In genomic region chr11:70880416-70880815, GRCh38 we compare ENCODE assay signal across 29 cellular contexts.
"Had no signal": no experiment of that assay in that cellular context is flagged by ENCODE, and none has a peak within 500 bp of the region (broad histone marks: within the 10 kb centered on the region; RNA-seq: fewer than 3 reads in every experiment).

No MANE protein-coding gene starts in this region.

- H3K36me3 ChIP-seq: stomach, suprapubic skin, thoracic aorta, thyroid gland, tibial artery, tibial nerve, transverse colon, upper lobe of left lung, upper lobe of right lung, uterus, vagina had no signal

- H3K4me1 ChIP-seq: stomach, suprapubic skin, transverse colon, upper lobe of left lung, upper lobe of right lung, uterus had no signal

- H3K4me1 Mint-ChIP-seq: stimulated activated effector memory CD8-positive, alpha-beta T cell treated with anti-CD3 and anti-CD28 coated beads, Interleukin-12 subunit alpha, Interleukin-12 subunit beta, amount 100 ng/mL, for 72 hours; stimulated activated memory B cell treated with anti-CD40 and anti-IgM and Interleukin-4, amounts not matched to agents 10 μg/mL and 1 μg/mL and 100 μg/mL, for 72 hours; stimulated activated naive B cell treated with anti-CD40 and anti-IgM and Interleukin-4, amounts not matched to agents 10 μg/mL and 1 μg/mL and 100 μg/mL, for 72 hours; stimulated activated naive CD8-positive, alpha-beta T cell treated with anti-CD3 and anti-CD28 coated beads, Interleukin-15, amount 100 ng/mL, for 72 hours had no signal

- H3K27ac Mint-ChIP-seq: stimulated activated effector memory CD8-positive, alpha-beta T cell treated with anti-CD3 and anti-CD28 coated beads, Interleukin-12 subunit alpha, Interleukin-12 subunit beta, amount 100 ng/mL, for 72 hours; stimulated activated memory B cell treated with anti-CD40 and anti-IgM and Interleukin-4, amounts not matched to agents 10 μg/mL and 1 μg/mL and 100 μg/mL, for 72 hours; stimulated activated naive B cell treated with anti-CD40 and anti-IgM and Interleukin-4, amounts not matched to agents 10 μg/mL and 1 μg/mL and 100 μg/mL, for 72 hours; stimulated activated naive CD8-positive, alpha-beta T cell treated with anti-CD3 and anti-CD28 coated beads, Interleukin-15, Interleukin-2, amounts not matched to agents 100 ng/mL and 50 ng/mL, for 24 hours; type B pancreatic cell had no signal

- FAIRE-seq: urothelium cell line had no signal

- DNase-seq: stimulated activated CD4-positive, alpha-beta T cell treated with anti-CD3 and anti-CD28 coated beads, Interleukin-2, amount 100 ng/mL, for 48 hours; stimulated activated CD4-positive, alpha-beta T cell treated with anti-CD3 and anti-CD28 coated beads, Interleukin-4, amount 100 ng/mL, for 1 hour; stimulated activated CD4-positive, alpha-beta T cell treated with anti-CD3 and anti-CD28 coated beads, Interleukin-4, amount 100 ng/mL, for 24 hours; stimulated activated CD4-positive, alpha-beta T cell treated with anti-CD3 and anti-CD28 coated beads, Interleukin-4, amount 100 ng/mL, for 4 hours; stimulated activated CD8-positive, alpha-beta memory T cell treated with anti-CD3 and anti-CD28 coated beads, Interleukin-4, amount 100 ng/mL, for 48 hours; stimulated activated naive B cell treated with anti-CD40 and anti-IgM and Interleukin-4, amounts not matched to agents 10 μg/mL and 1 μg/mL and 100 μg/mL, for 72 hours; stimulated activated naive CD4-positive, alpha-beta T cell; stimulated activated naive CD4-positive, alpha-beta T cell treated with Interleukin-2 at 50 U/mL for 16 hours; stimulated activated naive CD8-positive, alpha-beta T cell treated with anti-CD3 and anti-CD28 coated beads, Interleukin-15, amount 100 ng/mL, for 72 hours; stimulated activated naive CD8-positive, alpha-beta T cell treated with anti-CD3 and anti-CD28 coated beads, Interleukin-15, Interleukin-2, amounts not matched to agents 100 U/mL and 50 U/mL, for 24 hours; stomach; substantia nigra; testis; thyroid gland; tibial artery; transverse colon; trophoblast cell; upper lobe of left lung; upper lobe of right lung; uterus had no signal

- H3K36me3 Mint-ChIP-seq: stimulated activated effector memory CD8-positive, alpha-beta T cell treated with anti-CD3 and anti-CD28 coated beads, Interleukin-12 subunit alpha, Interleukin-12 subunit beta, amount 100 ng/mL, for 72 hours; stimulated activated memory B cell treated with anti-CD40 and anti-IgM and Interleukin-4, amounts not matched to agents 10 μg/mL and 1 μg/mL and 100 μg/mL, for 72 hours; stimulated activated naive B cell treated with anti-CD40 and anti-IgM and Interleukin-4, amounts not matched to agents 10 μg/mL and 1 μg/mL and 100 μg/mL, for 72 hours; type B pancreatic cell had no signal

- H3K9me3 Mint-ChIP-seq: stimulated activated effector memory CD8-positive, alpha-beta T cell treated with anti-CD3 and anti-CD28 coated beads, Interleukin-12 subunit alpha, Interleukin-12 subunit beta, amount 100 ng/mL, for 72 hours; stimulated activated memory B cell treated with anti-CD40 and anti-IgM and Interleukin-4, amounts not matched to agents 10 μg/mL and 1 μg/mL and 100 μg/mL, for 72 hours; stimulated activated naive B cell treated with anti-CD40 and anti-IgM and Interleukin-4, amounts not matched to agents 10 μg/mL and 1 μg/mL and 100 μg/mL, for 72 hours; stimulated activated naive CD8-positive, alpha-beta T cell treated with anti-CD3 and anti-CD28 coated beads, Interleukin-15, amount 100 ng/mL, for 72 hours; stimulated activated naive CD8-positive, alpha-beta T cell treated with anti-CD3 and anti-CD28 coated beads, Interleukin-15, Interleukin-2, amounts not matched to agents 100 ng/mL and 50 ng/mL, for 24 hours; type B pancreatic cell had no signal

- H3K27ac ChIP-seq: stomach, suprapubic skin, testis, thoracic aorta, thyroid gland, tibial artery, tibial nerve, transverse colon, upper lobe of left lung, upper lobe of right lung, uterus, vagina had no signal

- H3K27me3 Mint-ChIP-seq: type B pancreatic cell had no signal

- ATAC-seq: stimulated activated effector memory CD8-positive, alpha-beta T cell treated with anti-CD3 and anti-CD28 coated beads, Interleukin-12 subunit alpha, Interleukin-12 subunit beta, amount 100 ng/mL, for 72 hours; stimulated activated memory B cell treated with anti-CD40 and anti-IgM and Interleukin-4, amounts not matched to agents 10 μg/mL and 1 μg/mL and 100 μg/mL, for 72 hours; stimulated activated naive B cell treated with anti-CD40 and anti-IgM and Interleukin-4, amounts not matched to agents 10 μg/mL and 1 μg/mL and 100 μg/mL, for 72 hours; stimulated activated naive CD8-positive, alpha-beta T cell treated with anti-CD3 and anti-CD28 coated beads, Interleukin-15, amount 100 ng/mL, for 72 hours; stimulated activated naive CD8-positive, alpha-beta T cell treated with anti-CD3 and anti-CD28 coated beads, Interleukin-15, Interleukin-2, amounts not matched to agents 100 U/mL and 50 U/mL, for 24 hours; upper lobe of right lung had no signal

- H3K9me3 ChIP-seq: stomach, suprapubic skin, testis, thoracic aorta, thyroid gland, tibial artery, tibial nerve, transverse colon, upper lobe of left lung, upper lobe of right lung, uterus, vagina had no signal

- H3K27me3 ChIP-seq: stomach, testis, thyroid gland, tibial nerve, transverse colon, upper lobe of right lung, uterus, vagina had no signal

- H3K4me3 ChIP-seq: stomach, suprapubic skin, testis, thoracic aorta, thyroid gland, tibial artery, tibial nerve, transverse colon, upper lobe of left lung, upper lobe of right lung, uterus, vagina had no signal

- H3K4me3 Mint-ChIP-seq: stimulated activated effector memory CD8-positive, alpha-beta T cell treated with anti-CD3 and anti-CD28 coated beads, Interleukin-12 subunit alpha, Interleukin-12 subunit beta, amount 100 ng/mL, for 72 hours; stimulated activated memory B cell treated with anti-CD40 and anti-IgM and Interleukin-4, amounts not matched to agents 10 μg/mL and 1 μg/mL and 100 μg/mL, for 72 hours; stimulated activated naive B cell treated with anti-CD40 and anti-IgM and Interleukin-4, amounts not matched to agents 10 μg/mL and 1 μg/mL and 100 μg/mL, for 72 hours; stimulated activated naive CD8-positive, alpha-beta T cell treated with anti-CD3 and anti-CD28 coated beads, Interleukin-15, amount 100 ng/mL, for 72 hours; stimulated activated naive CD8-positive, alpha-beta T cell treated with anti-CD3 and anti-CD28 coated beads, Interleukin-15, Interleukin-2, amounts not matched to agents 100 ng/mL and 50 ng/mL, for 24 hours; type B pancreatic cell had no signal
